20 cellular contexts compared by ENCODE assay signal in the genomic region with DNA sequence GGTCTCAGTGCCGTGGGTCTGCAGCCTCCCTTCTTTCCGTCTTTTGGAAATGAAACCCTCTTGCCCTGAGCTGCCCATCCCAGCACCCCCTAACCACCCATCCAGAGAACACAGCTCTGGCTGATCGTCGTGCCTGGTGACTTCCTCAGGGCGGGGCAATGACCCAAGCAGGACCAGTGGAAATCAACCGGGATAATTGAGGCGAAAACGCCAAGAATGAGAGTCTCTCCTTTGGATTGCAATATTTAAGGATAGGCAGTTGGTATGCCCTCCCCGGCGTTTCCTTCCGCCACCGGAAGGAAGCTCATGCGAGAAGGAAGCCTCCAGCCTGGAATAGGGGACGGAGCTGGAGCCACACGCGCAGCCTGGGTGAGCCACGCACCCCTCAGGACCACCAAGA.
DNase-seq lines count a peak whose midpoint lies in the region; ATAC-seq and TF ChIP-seq lines count a peak whose summit lies in the region.
"Had no signal": no experiment of that assay in that cellular context is flagged by ENCODE, and none has a peak within 500 bp of the region (broad histone marks: within the 10 kb centered on the region; RNA-seq: fewer than 3 reads in every experiment).

No MANE protein-coding gene starts in this region.

- H2BK15ac ChIP-seq in neuronal stem cell (ENCODE audit: low read length) = no peak overlapping the region

- H4K8ac ChIP-seq in neuronal stem cell (ENCODE audit: low read depth, low read length) = no peak overlapping the region

- no peaks in the 10 kb centered on the region for H3F3A ChIP-seq in GM23338 (replicated peaks; ENCODE audit: low read depth)

- peak overlapping the region; percentile 47; the same call in 1 of the 2 replicates for H2AFZ ChIP-seq in GM23338
- H2AFZ ChIP-seq in neuronal stem cell (ENCODE audit: low read length) = no peak overlapping the region

- no peaks in the 10 kb centered on the region for H3K79me2 ChIP-seq in GM23338 (replicated peaks; ENCODE audit: insufficient read depth)

- DNase-seq in GM23338 (ENCODE audit: low spot score) (no peak), islet precursor cell (peak; percentile 21), neuronal stem cell (ENCODE audit: low spot score) (no peak), HT-29 (ENCODE audit: low spot score) (no peak), erythroblast (lab: John Stamatoyannopoulos, UW) (no peak)
- DNase-seq in activated CD4-positive, alpha-beta memory T cell treated with anti-CD3 and anti-CD28 coated beads for 36 hours = no peak
- DNase-seq: 8988T; ACHN; BE2C; C1 segment of cervical spinal cord; Calu3; CD4-positive, alpha-beta memory T cell; CD4-positive, CD25-positive, alpha-beta regulatory T cell; CD8-positive, alpha-beta memory T cell; COR-L47; DMS79 treated with DMSO at 0.1 percent for 48 hours; GF-D8 had no signal

- no peak overlapping the region for H3K27ac Mint-ChIP-seq in GM23338
- no peak overlapping the region for H3K27ac Mint-ChIP-seq in activated CD4-positive, alpha-beta memory T cell treated with anti-CD3 and anti-CD28 coated beads for 36 hours
- H3K27ac Mint-ChIP-seq: CD4-positive, alpha-beta memory T cell; CD4-positive, CD25-positive, alpha-beta regulatory T cell; CD8-positive, alpha-beta memory T cell had no signal

- H3K4me3 ChIP-seq in GM23338 (no peak overlapping the region), neuronal stem cell (ENCODE audit: low read length in 2 of 2) (no peak overlapping the region)
- H3K4me3 ChIP-seq: BLaER1 had no signal

- H3K14ac ChIP-seq in neuronal stem cell (ENCODE audit: low read length) = no peak overlapping the region

- no peak overlapping the region for H3K4ac ChIP-seq in neuronal stem cell (ENCODE audit: low read length)

- H2AK5ac ChIP-seq in neuronal stem cell (ENCODE audit: low read depth, low read length) = no peak overlapping the region

- no peak overlapping the region for H3K23ac ChIP-seq in neuronal stem cell (ENCODE audit: low read depth, low read length, poor library complexity)

- H3K9me3 Mint-ChIP-seq in GM23338 = peaks cover 36% of the 10 kb centered on the region
- peaks cover 5% of the 10 kb centered on the region for H3K9me3 Mint-ChIP-seq in activated CD4-positive, alpha-beta memory T cell treated with anti-CD3 and anti-CD28 coated beads for 36 hours

- H3K79me1 ChIP-seq in neuronal stem cell (ENCODE audit: low read depth, low read length) = no peaks in the 10 kb centered on the region

- CTCF ChIA-PET in activated CD4-positive, alpha-beta memory T cell treated with anti-CD3 and anti-CD28 coated beads for 36 hours (lab: Charles Lee) = interaction anchor here (1.6 kb wide), 1 partner anchor 65 kb away, joined by 5 read pairs; no protein-coding TSS in a partner anchor

- H3K27ac ChIP-seq in GM23338 (ENCODE audit: low read depth) (no peak overlapping the region), neuronal stem cell (replicated peaks; ENCODE audit: low read length) (no peak overlapping the region)
- H3K27ac ChIP-seq: BLaER1 had no signal

- peak overlapping the region; percentile 42 for H3K18ac ChIP-seq in neuronal stem cell (ENCODE audit: low read length)

- H3K36me3 Mint-ChIP-seq in GM23338 (ENCODE audit: low read depth) = peaks cover 15% of the 10 kb centered on the region
- H3K36me3 Mint-ChIP-seq in activated CD4-positive, alpha-beta memory T cell treated with anti-CD3 and anti-CD28 coated beads for 36 hours = no peaks in the 10 kb centered on the region
- H3K36me3 Mint-ChIP-seq: CD14-positive monocyte; CD4-positive, alpha-beta memory T cell; CD4-positive, CD25-positive, alpha-beta regulatory T cell; CD8-positive, alpha-beta memory T cell had no signal

- no peak overlapping the region for H4K91ac ChIP-seq in neuronal stem cell (ENCODE audit: low read depth, low read length, poor library complexity)

- no peaks in the 10 kb centered on the region for H4K20me1 ChIP-seq in GM23338 (replicated peaks; ENCODE audit: insufficient read depth)
- H4K20me1 ChIP-seq: BLaER1 had no signal

- no CpG with 5 or more reads among the region's 17 CpGs for WGBS in neuronal stem cell (ENCODE audit: extremely low coverage in 2 of 2, insufficient read length in 2 of 2, insufficient replicate concordance in 1 of 2), 2 donors

- H3K27me3 Mint-ChIP-seq in GM23338 (ENCODE audit: insufficient read depth, low read depth, poor library complexity) = peaks cover 11% of the 10 kb centered on the region
- H3K27me3 Mint-ChIP-seq in activated CD4-positive, alpha-beta memory T cell treated with anti-CD3 and anti-CD28 coated beads for 36 hours = peaks cover 7% of the 10 kb centered on the region
- H3K27me3 Mint-ChIP-seq: CD4-positive, CD25-positive, alpha-beta regulatory T cell had no signal

- no peaks in the 10 kb centered on the region for H3K4me1 ChIP-seq in GM23338 (ENCODE audit: insufficient read depth)
- no peaks in the 10 kb centered on the region for H3K4me1 ChIP-seq in neuronal stem cell (ENCODE audit: control insufficient read depth in 2 of 2, insufficient read depth in 1 of 2, low read depth in 1 of 2, low read length in 2 of 2)
- H3K4me1 ChIP-seq: BE2C, BLaER1 had no signal

- no peak overlapping the region for H3K4me3 Mint-ChIP-seq in GM23338
- H3K4me3 Mint-ChIP-seq in activated CD4-positive, alpha-beta memory T cell treated with anti-CD3 and anti-CD28 coated beads for 36 hours = no peak overlapping the region
- H3K4me3 Mint-ChIP-seq: CD14-positive monocyte; CD4-positive, alpha-beta memory T cell; CD4-positive, CD25-positive, alpha-beta regulatory T cell; CD8-positive, alpha-beta memory T cell had no signal

- H2BK12ac ChIP-seq in neuronal stem cell (ENCODE audit: low read length) = no peak overlapping the region

- no peak for TF ChIP-seq POLR2A in erythroblast (IDR thresholded peaks at IDR 0.05; ENCODE audit: low read length)

- H3K27me3 ChIP-seq in GM23338 (ENCODE audit: insufficient read depth) = no peaks in the 10 kb centered on the region
- H3K27me3 ChIP-seq in neuronal stem cell (ENCODE audit: control insufficient read depth in 3 of 3, insufficient read depth in 3 of 3, low read depth in 1 of 3, low read length in 3 of 3) = peaks cover 0 to 3% (median 0%) of the 10 kb centered on the region in 3 experiments
- H3K27me3 ChIP-seq: BE2C, BLaER1 had no signal

- no peaks in the 10 kb centered on the region for H3K9me2 ChIP-seq in GM23338 (ENCODE audit: insufficient read depth)

- intact Hi-C loops in activated CD4-positive, alpha-beta memory T cell treated with anti-CD3 and anti-CD28 coated beads for 36 hours (cut with micrococcal nuclease) = no loop called here

- peaks cover 0 to 4% of the 10 kb centered on the region in 2 donors for H3K9me3 ChIP-seq in neuronal stem cell (replicated peaks in 1 of 2; ENCODE audit: control insufficient read depth in 2 of 2, insufficient read depth in 1 of 2, low read depth in 1 of 2, low read length in 2 of 2)
- H3K9me3 ChIP-seq: BE2C had no signal

- H3K4me2 ChIP-seq in GM23338 = no peak overlapping the region
- H3K4me2 ChIP-seq in neuronal stem cell (ENCODE audit: insufficient read depth, low read length, poor library complexity, severe bottlenecking) = no peak overlapping the region
- H3K4me2 ChIP-seq: BLaER1 had no signal

- POLR2A ChIA-PET in activated CD4-positive, alpha-beta memory T cell treated with anti-CD3 and anti-CD28 coated beads for 36 hours (lab: Charles Lee) = no interaction called here

- no peak for TF ChIP-seq CTCF in GM23338 (conservative IDR thresholded peaks at IDR 0.05; ENCODE audit: low read depth in 2 of 2)

- peaks cover 4% of the 10 kb centered on the region; the same call in 2 of the 3 replicates for H3K4me1 Mint-ChIP-seq in GM23338
- no peaks in the 10 kb centered on the region for H3K4me1 Mint-ChIP-seq in activated CD4-positive, alpha-beta memory T cell treated with anti-CD3 and anti-CD28 coated beads for 36 hours (ENCODE audit: low read depth)
- H3K4me1 Mint-ChIP-seq: CD14-positive monocyte; CD4-positive, alpha-beta memory T cell; CD4-positive, CD25-positive, alpha-beta regulatory T cell; CD8-positive, alpha-beta memory T cell had no signal

- no peaks in the 10 kb centered on the region for H3K36me3 ChIP-seq in GM23338 (ENCODE audit: insufficient read depth)
- H3K36me3 ChIP-seq in neuronal stem cell (replicated peaks in 1 of 2; ENCODE audit: control insufficient read depth in 2 of 2, insufficient read depth in 2 of 2, low read length in 2 of 2) = no peaks in the 10 kb centered on the region
- H3K36me3 ChIP-seq: BE2C, BLaER1 had no signal

- H2BK5ac ChIP-seq in neuronal stem cell (ENCODE audit: low read length) = no peak overlapping the region

- no peak overlapping the region for H2BK120ac ChIP-seq in neuronal stem cell (ENCODE audit: low read depth, low read length)

- ATAC-seq in GM23338 (no peak), HG03045 (IDR thresholded peaks at IDR 0.05; ENCODE audit: unreplicated experiment) (no peak)

- H3K9ac ChIP-seq in neuronal stem cell (ENCODE audit: low read depth, low read length, poor library complexity) = no peak overlapping the region
- H3K9ac ChIP-seq: BLaER1 had no signal

TF ChIP-seq in GM23338, 12 proteins besides CTCF, POLR2A, EP300 and RAD21:
- TF ChIP-seq CREB1 (CRISPR knock-in tag; IDR thresholded peaks at IDR 0.05; ENCODE audit: low read depth) = no peak
- TF ChIP-seq STAT1 (IDR thresholded peaks at IDR 0.05; ENCODE audit: unreplicated experiment) = no peak
- no peak for TF ChIP-seq EZH2 (IDR thresholded peaks at IDR 0.05; ENCODE audit: low read depth, unreplicated experiment)
- no peak for TF ChIP-seq EZH2phosphoT487 (IDR thresholded peaks at IDR 0.05; ENCODE audit: unreplicated experiment)
